ENCODE assay signal across 8 cellular contexts in the genomic region with DNA sequence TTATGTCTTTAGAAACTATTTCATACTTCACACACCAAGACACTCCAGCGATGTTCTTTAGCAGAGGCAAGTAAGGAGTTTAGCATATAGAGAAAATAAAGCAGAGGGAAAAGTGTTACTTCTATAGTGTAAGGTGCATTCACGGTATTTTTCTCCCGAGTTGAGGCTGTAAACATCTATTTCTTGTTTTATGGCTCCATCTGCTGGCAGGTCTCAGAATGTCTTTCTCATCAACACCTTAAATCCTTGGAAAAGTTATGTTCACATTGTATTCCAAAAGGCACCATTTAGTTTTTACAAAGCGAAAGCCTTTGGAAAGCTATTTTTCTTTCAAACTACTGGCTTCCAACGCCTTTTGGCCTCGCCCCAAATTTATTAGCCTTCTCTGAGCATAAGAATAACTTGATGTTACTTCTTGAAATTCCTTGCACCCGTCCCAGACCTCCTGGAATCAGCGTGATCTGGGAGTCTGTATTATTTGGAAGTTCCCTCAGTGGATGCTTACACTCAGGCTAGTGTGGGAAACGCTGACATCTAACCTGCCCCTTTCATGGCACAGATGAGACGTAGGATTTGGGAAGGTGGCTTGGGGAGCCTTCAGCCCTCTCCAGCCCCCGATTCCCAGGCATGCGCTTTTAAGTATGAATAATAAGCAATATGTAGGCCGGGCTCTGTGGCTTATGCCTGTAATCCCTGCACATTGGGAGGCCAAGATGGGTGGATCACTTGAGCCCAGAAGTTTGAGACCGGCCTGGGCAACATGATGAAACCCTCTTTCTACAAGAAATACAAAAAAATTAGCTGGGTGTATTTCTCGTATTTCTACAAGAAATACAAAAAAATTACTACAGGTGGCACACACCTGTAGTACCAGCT. TPM values are rescaled to one million over a fixed set of nuclear protein-coding genes. Genes with fewer than 3 reads are reported as not detected.
DNase-seq lines count a peak whose midpoint lies in the region; ATAC-seq, FAIRE-seq and TF ChIP-seq lines count a peak whose summit lies in the region.

No MANE protein-coding gene starts in this region.

- no peaks in the 10 kb centered on the region for H3K9me3 ChIP-seq in endothelial cell of umbilical vein (replicated peaks; ENCODE audit: control insufficient read depth, insufficient read depth, low read length)
- H3K9me3 ChIP-seq in neural cell (ENCODE audit: low read length): no peaks in the 10 kb centered on the region

- intact Hi-C loops in endothelial cell of umbilical vein (cut with micrococcal nuclease): loop anchor here (5.0 kb wide), 1 partner anchor 308 kb away; no protein-coding TSS in a partner anchor

- H3K36me3 ChIP-seq in endothelial cell of umbilical vein (ENCODE audit: control insufficient read depth in 2 of 2, extremely low read depth in 1 of 2, insufficient read depth in 2 of 2, low read length in 2 of 2): no peaks in the 10 kb centered on the region
- no peaks in the 10 kb centered on the region for H3K36me3 ChIP-seq in neural cell (ENCODE audit: insufficient read depth, low read length)

- H3K4me1 ChIP-seq in endothelial cell of umbilical vein (ENCODE audit: control insufficient read depth, extremely low read depth, insufficient read depth, low read length): no peaks in the 10 kb centered on the region

- no peaks in the 10 kb centered on the region for H3K36me3 Mint-ChIP-seq in activated T-cell treated with anti-CD3 and anti-CD28 coated beads, Interleukin-2, amount 50 U/mL, for 72 hours (ENCODE audit: insufficient read depth in 2 of 2)
- H3K36me3 Mint-ChIP-seq in activated T-helper 17 cell treated with anti-CD3 and anti-CD28 coated beads, Interleukin-2, amount 50 U/mL, for 72 hours (ENCODE audit: low read depth): no peaks in the 10 kb centered on the region

- no peaks in the 10 kb centered on the region for H3K79me2 ChIP-seq in endothelial cell of umbilical vein (ENCODE audit: control insufficient read depth, insufficient read depth, low read length)
- H3K79me2 ChIP-seq in neural cell (replicated peaks; ENCODE audit: insufficient read depth, low read length): no peaks in the 10 kb centered on the region

- no peak overlapping the region for H3K4me3 Mint-ChIP-seq in activated T-cell treated with anti-CD3 and anti-CD28 coated beads, Interleukin-2, amount 50 U/mL, for 72 hours
- H3K4me3 Mint-ChIP-seq in activated T-helper 17 cell treated with anti-CD3 and anti-CD28 coated beads, Interleukin-2, amount 50 U/mL, for 72 hours: no peak overlapping the region

- POLR2A ChIA-PET in endothelial cell of umbilical vein (lab: Charles Lee): no interaction called here

- TF ChIP-seq POLR2A in endothelial cell of umbilical vein (IDR thresholded peaks at IDR 0.05; ENCODE audit: low read depth, low read length): no peak

- H3K9me2 ChIP-seq in neural cell (ENCODE audit: insufficient read depth, low read length): no peaks in the 10 kb centered on the region

- DNase-seq in activated T-cell treated with anti-CD3 and anti-CD28 coated beads, Interleukin-2, amount 50 U/mL, for 72 hours: peak; percentile 13 to 36
- no peak for DNase-seq in activated T-cell treated with anti-CD3 and anti-CD28 coated beads, Interleukin-2, amount 50 U/mL, for 48 hours
- DNase-seq in KG1 (lab: John Stamatoyannopoulos, UW): peak; percentile 23
- peak; percentile 33 for DNase-seq in RCC 7860 (ENCODE audit: low spot score)
- DNase-seq in endothelial cell of umbilical vein (ENCODE audit: low read depth, low spot score): peak; percentile 46
- DNase-seq in NK-92 treated with Interleukin-12 subunit alpha and Interleukin-12 subunit beta, amount 100 ng/mL, for 24 hours (lab: John Stamatoyannopoulos, UW): no peak

- peaks cover 37% of the 10 kb centered on the region for H3K27me3 Mint-ChIP-seq in activated T-cell treated with anti-CD3 and anti-CD28 coated beads, Interleukin-2, amount 50 U/mL, for 72 hours (ENCODE audit: low read depth)
- peaks cover 10% of the 10 kb centered on the region for H3K27me3 Mint-ChIP-seq in activated T-helper 17 cell treated with anti-CD3 and anti-CD28 coated beads, Interleukin-2, amount 50 U/mL, for 72 hours

- H3K4me3 ChIP-seq in endothelial cell of umbilical vein (replicated peaks in 1 of 3; ENCODE audit: insufficient read depth in 1 of 3, low read depth in 1 of 3, low read length in 3 of 3) (no peak overlapping the region), neural cell (ENCODE audit: low read length) (no peak overlapping the region)

- ATAC-seq in activated T-cell treated with anti-CD3 and anti-CD28 coated beads, Interleukin-2, amount 50 U/mL, for 72 hours (replicated peaks in 1 of 2): no peak
- no peak for ATAC-seq in activated T-helper 17 cell treated with anti-CD3 and anti-CD28 coated beads, Interleukin-2, amount 50 U/mL, for 72 hours (replicated peaks)

- peak; percentile 95 for TF ChIP-seq RAD21 in neural cell (conservative IDR thresholded peaks at IDR 0.05)

- H3K27ac ChIP-seq in endothelial cell of umbilical vein (ENCODE audit: insufficient read depth, low read depth, low read length) (no peak overlapping the region), neural cell (ENCODE audit: low read length) (no peak overlapping the region)

- BruUV-seq in endothelial cell of umbilical vein (replicated peaks; lab: Mats Ljungman, UMichigan): no TSS peak

- H3K27ac Mint-ChIP-seq in activated T-cell treated with anti-CD3 and anti-CD28 coated beads, Interleukin-2, amount 50 U/mL, for 72 hours: no peak overlapping the region
- H3K27ac Mint-ChIP-seq in activated T-helper 17 cell treated with anti-CD3 and anti-CD28 coated beads, Interleukin-2, amount 50 U/mL, for 72 hours: no peak overlapping the region

- H4K20me1 ChIP-seq in endothelial cell of umbilical vein (replicated peaks; ENCODE audit: control insufficient read depth, extremely low read depth, insufficient read depth, low read length) (no peaks in the 10 kb centered on the region), neural cell (ENCODE audit: insufficient read depth) (no peaks in the 10 kb centered on the region)

- no peaks in the 10 kb centered on the region for H3K9me3 Mint-ChIP-seq in activated T-cell treated with anti-CD3 and anti-CD28 coated beads, Interleukin-2, amount 50 U/mL, for 72 hours
- no peaks in the 10 kb centered on the region for H3K9me3 Mint-ChIP-seq in activated T-helper 17 cell treated with anti-CD3 and anti-CD28 coated beads, Interleukin-2, amount 50 U/mL, for 72 hours

- CTCF ChIA-PET in endothelial cell of umbilical vein (lab: Charles Lee): interaction anchor here (0.6 kb wide), 1 partner anchor 300 kb away, joined by 4 read pairs; no protein-coding TSS in a partner anchor

- dilution Hi-C loops in endothelial cell of umbilical vein (cut with MboI; ENCODE audit: extremely low pct_ligation_motif_present, low sequenced_read_pairs): no loop called here

- H3K9ac ChIP-seq in endothelial cell of umbilical vein (replicated peaks; ENCODE audit: extremely low read depth, insufficient read depth, low read length) (no peak overlapping the region), neural cell (ENCODE audit: low read length) (no peak overlapping the region)

- H3K4me2 ChIP-seq in endothelial cell of umbilical vein (ENCODE audit: insufficient read depth, low read length): no peak overlapping the region
- no peak overlapping the region for H3K4me2 ChIP-seq in neural cell (ENCODE audit: low read length)

- H3K27me3 ChIP-seq in endothelial cell of umbilical vein (ENCODE audit: control insufficient read depth in 2 of 2, insufficient read depth in 2 of 2, low read length in 2 of 2) (no peaks in the 10 kb centered on the region), neural cell (ENCODE audit: insufficient read depth, low read depth, low read length) (no peaks in the 10 kb centered on the region)

- no peaks in the 10 kb centered on the region for H3F3A ChIP-seq in neural cell (ENCODE audit: insufficient read depth, low read length, poor library complexity, severe bottlenecking)

- no peaks in the 10 kb centered on the region for H3K9me1 ChIP-seq in endothelial cell of umbilical vein (replicated peaks; ENCODE audit: control insufficient read depth, extremely low read depth, insufficient read depth, low read length)

- H2AFZ ChIP-seq in endothelial cell of umbilical vein (ENCODE audit: low read depth, low read length) (no peak overlapping the region), neural cell (ENCODE audit: low read depth, low read length) (no peak overlapping the region)

- no peak for TF ChIP-seq EP300 in neural cell (conservative IDR thresholded peaks at IDR 0.05; ENCODE audit: poor library complexity, severe bottlenecking)

- FAIRE-seq in RCC 7860 (lab: Jason Lieb, UNC) (no peak), endothelial cell of umbilical vein (lab: Jason Lieb, UNC) (peak; percentile 49)

- no peaks in the 10 kb centered on the region for H3K4me1 Mint-ChIP-seq in activated T-cell treated with anti-CD3 and anti-CD28 coated beads, Interleukin-2, amount 50 U/mL, for 72 hours (ENCODE audit: low read depth)
- no peaks in the 10 kb centered on the region for H3K4me1 Mint-ChIP-seq in activated T-helper 17 cell treated with anti-CD3 and anti-CD28 coated beads, Interleukin-2, amount 50 U/mL, for 72 hours

- TF ChIP-seq CTCF in endothelial cell of umbilical vein (IDR thresholded peaks at IDR 0.05; ENCODE audit: extremely low read depth in 1 of 2, insufficient read depth in 1 of 2, low read depth in 1 of 2, low read length in 2 of 2): peak; percentile 24 to 34
- peak; percentile 90 for TF ChIP-seq CTCF in neural cell (IDR thresholded peaks at IDR 0.05; ENCODE audit: poor library complexity, severe bottlenecking)

TF ChIP-seq in endothelial cell of umbilical vein, 7 proteins besides CTCF, POLR2A, EP300 and RAD21 (continues in another document):
- no peak for TF ChIP-seq EZH2 (IDR thresholded peaks at IDR 0.05; ENCODE audit: borderline replicate concordance, low read depth, low read length, severe bottlenecking)

TF ChIP-seq in neural cell, 6 proteins besides CTCF, POLR2A, EP300 and RAD21:
- TF ChIP-seq EZH2 (IDR thresholded peaks at IDR 0.05; ENCODE audit: borderline replicate concordance, insufficient read depth, low read length, poor library complexity, severe bottlenecking) (no peak), POLR2AphosphoS5 (IDR thresholded peaks at IDR 0.05) (no peak), SMC3 (conservative IDR thresholded peaks at IDR 0.05; ENCODE audit: poor library complexity) (peak; percentile 95), TAF1 (IDR thresholded peaks at IDR 0.05; ENCODE audit: low read depth) (no peak)

RNA-seq across cellular contexts. Expression of gene PIWIL1, which starts 1.9 kb away (rescaled TPM):
- total RNA-seq in activated T-cell treated with anti-CD3 and anti-CD28 coated beads, Interleukin-2, amount 50 U/mL, for 72 hours: not detected
- not detected in 2 replicates for total RNA-seq in endothelial cell of umbilical vein
- polyA plus RNA-seq in endothelial cell of umbilical vein (not detected in 2 replicates), neural cell (not detected in 2 replicates)
- not detected in 2 replicates for polyA plus RNA-seq in endothelial cell of umbilical vein (2011; cell fraction: cytosol; rRNA removed)
- not detected in 2 replicates for polyA plus RNA-seq in endothelial cell of umbilical vein (2011; cell fraction: nucleus; rRNA removed)
- polyA plus RNA-seq in endothelial cell of umbilical vein (2012): not detected in 2 replicates
- polyA minus RNA-seq in endothelial cell of umbilical vein (not detected in 2 replicates), neural cell (not detected in 2 replicates)
- polyA minus RNA-seq in endothelial cell of umbilical vein (2011; cell fraction: cytosol; rRNA and poly(A)+ RNA removed): not detected
- not detected in 2 replicates for polyA minus RNA-seq in endothelial cell of umbilical vein (2011; cell fraction: nucleus; rRNA and poly(A)+ RNA removed)
- total RNA-seq in activated T-helper 17 cell treated with anti-CD3 and anti-CD28 coated beads, Interleukin-2, amount 50 U/mL, for 72 hours: not detected

Comparison
In these comparisons a context has a peak if more than half of its experiments do, and no peak if none do; other contexts are left out.
1. DNase-seq: peak in activated T-cell treated with anti-CD3 and anti-CD28 coated beads, Interleukin-2, amount 50 U/mL, for 72 hours (2 of 2), KG1 (single experiment), RCC 7860 (single experiment) and endothelial cell of umbilical vein (single experiment); none in activated T-cell treated with anti-CD3 and anti-CD28 coated beads, Interleukin-2, amount 50 U/mL, for 48 hours (0 of 2) and NK-92 treated with Interleukin-12 subunit alpha and Interleukin-12 subunit beta, amount 100 ng/mL, for 24 hours (single experiment).